In the genomic region with DNA sequence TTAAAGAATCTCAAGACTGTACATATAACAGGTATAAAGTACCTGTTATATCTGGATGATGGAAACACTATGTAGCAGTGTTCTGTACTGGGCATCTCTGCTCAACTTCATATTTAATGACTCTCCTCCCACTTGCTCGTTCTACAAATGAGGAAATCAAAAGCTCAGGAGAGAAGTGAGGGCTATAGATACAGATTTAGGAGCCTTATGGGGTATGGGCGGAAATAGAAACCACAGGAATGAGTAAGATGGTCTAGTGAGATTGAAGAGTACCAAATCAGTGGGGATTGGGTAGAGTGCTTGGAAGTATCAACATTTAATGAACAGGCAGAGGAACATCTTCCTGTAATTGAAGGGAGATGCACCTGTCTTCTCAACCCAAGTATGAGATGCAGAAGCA, we compare ENCODE assay signal across 21 cellular contexts.
"Had no signal": no experiment of that assay in that cellular context is flagged by ENCODE, and none has a peak within 500 bp of the region (broad histone marks: within the 10 kb centered on the region; RNA-seq: fewer than 3 reads in every experiment).

No MANE protein-coding gene starts in this region.

- H3K4me3 ChIP-seq: ascending aorta, mucosa of descending colon, skin epidermis, tibial nerve had no signal

- ATAC-seq: activated CD8-positive, alpha-beta T cell treated with anti-CD3 and anti-CD28 coated beads, Interleukin-2, amount 10 ng/mL, durations not matched to agents 7 days and 5 days; activated naive CD8-positive, alpha-beta T cell treated with anti-CD3 and anti-CD28 coated beads, Interleukin-2, amount 50 U/mL, for 24 hours; effector memory CD8-positive, alpha-beta T cell; left ventricle myocardium superior; mucosa of descending colon; natural killer cell; right cardiac atrium had no signal

- H3K27ac Mint-ChIP-seq: activated CD8-positive, alpha-beta T cell treated with anti-CD3 and anti-CD28 coated beads, Interleukin-2, amount 10 ng/mL, durations not matched to agents 7 days and 5 days; activated naive CD8-positive, alpha-beta T cell treated with anti-CD3 and anti-CD28 coated beads, Interleukin-2, amount 50 U/mL, for 24 hours; dendritic cell treated with granulocyte-macrophage colony-stimulating factor and Interleukin-4, amounts not matched to agents 40 ng/mL and 50 ng/mL, for 4 days; effector memory CD8-positive, alpha-beta T cell; memory B cell; natural killer cell; progenitor cell of endocrine pancreas had no signal

- H3K27me3 Mint-ChIP-seq: activated naive CD8-positive, alpha-beta T cell treated with anti-CD3 and anti-CD28 coated beads, Interleukin-2, amount 50 U/mL, for 24 hours; dendritic cell treated with granulocyte-macrophage colony-stimulating factor and Interleukin-4, amounts not matched to agents 40 ng/mL and 50 ng/mL, for 4 days; effector memory CD8-positive, alpha-beta T cell; memory B cell; progenitor cell of endocrine pancreas had no signal

- H3K27me3 ChIP-seq: ascending aorta, tibial nerve had no signal

- H3K4me3 Mint-ChIP-seq: activated CD8-positive, alpha-beta T cell treated with anti-CD3 and anti-CD28 coated beads, Interleukin-2, amount 10 ng/mL, durations not matched to agents 7 days and 5 days; activated naive CD8-positive, alpha-beta T cell treated with anti-CD3 and anti-CD28 coated beads, Interleukin-2, amount 50 U/mL, for 24 hours; dendritic cell treated with granulocyte-macrophage colony-stimulating factor and Interleukin-4, amounts not matched to agents 40 ng/mL and 50 ng/mL, for 4 days; effector memory CD8-positive, alpha-beta T cell; memory B cell; natural killer cell had no signal

- H3K27ac ChIP-seq: ascending aorta, epithelial cell of prostate, skin epidermis, tibial nerve had no signal

- H3K9me3 Mint-ChIP-seq: activated naive CD8-positive, alpha-beta T cell treated with anti-CD3 and anti-CD28 coated beads, Interleukin-2, amount 50 U/mL, for 24 hours; dendritic cell treated with granulocyte-macrophage colony-stimulating factor and Interleukin-4, amounts not matched to agents 40 ng/mL and 50 ng/mL, for 4 days; effector memory CD8-positive, alpha-beta T cell; memory B cell; natural killer cell had no signal

- H3K9me3 ChIP-seq: ascending aorta, mucosa of descending colon, tibial nerve had no signal

- H3K4me1 ChIP-seq: ascending aorta had no signal

- DNase-seq: activated CD4-positive, alpha-beta T cell treated with anti-CD3 and anti-CD28 coated beads for 48 hours; activated CD8-positive, alpha-beta memory T cell treated with anti-CD3 and anti-CD28 coated beads, Interleukin-2, amount 50 U/mL, for 4 hours; activated CD8-positive, alpha-beta T cell treated with anti-CD3 and anti-CD28 coated beads, Interleukin-2, amount 10 ng/mL, durations not matched to agents 7 days and 5 days; activated naive CD8-positive, alpha-beta T cell treated with anti-CD3 and anti-CD28 coated beads, Interleukin-2, amount 50 U/mL, for 24 hours; effector memory CD8-positive, alpha-beta T cell; foreskin melanocyte; left ventricle myocardium superior; mucosa of descending colon; natural killer cell; right cardiac atrium; stimulated activated CD4-positive, alpha-beta T cell treated with anti-CD3 and anti-CD28 coated beads, Interleukin-15, amount 100 ng/mL, for 24 hours; stimulated activated CD4-positive, alpha-beta T cell treated with anti-CD3 and anti-CD28 coated beads, Interleukin-4, amount 100 ng/mL, for 1 hour; stimulated activated naive CD4-positive, alpha-beta T cell; T1000 had no signal
